In genomic region chr12:65999564-66000280, GRCh38 we compare ENCODE assay signal across 17 cellular contexts.
A peak's percentile ranks its signal among the peaks of the same experiment; 100 is the strongest.
DNase-seq lines count a peak whose midpoint lies in the region; ATAC-seq, FAIRE-seq and TF ChIP-seq lines count a peak whose summit lies in the region.
"Had no signal": no experiment of that assay in that cellular context is flagged by ENCODE, and none has a peak within 500 bp of the region (broad histone marks: within the 10 kb centered on the region; RNA-seq: fewer than 3 reads in every experiment).

No MANE protein-coding gene starts in this region.

- no peaks in the 10 kb centered on the region for H3K36me3 ChIP-seq in SK-N-SH (replicated peaks in 1 of 2; ENCODE audit: control insufficient read depth in 1 of 2, insufficient read depth in 2 of 2, low read length in 1 of 2)
- no peaks in the 10 kb centered on the region for H3K36me3 ChIP-seq in smooth muscle cell (ENCODE audit: low read depth)
- H3K36me3 ChIP-seq in small intestine (ENCODE audit: control insufficient read depth in 2 of 2, insufficient read depth in 2 of 2, low read length in 2 of 2) = no peaks in the 10 kb centered on the region
- no peaks in the 10 kb centered on the region for H3K36me3 ChIP-seq in tibial artery
- H3K36me3 ChIP-seq: ovary had no signal

- no peak for TF ChIP-seq RAD21 in SK-N-SH (IDR thresholded peaks at IDR 0.05; ENCODE audit: low read length)

- H3K27ac ChIP-seq in SK-N-SH (ENCODE audit: low read depth in 2 of 2, low read length in 1 of 2) (peak overlapping the region; percentile 43 to 83; a peak in 3 of 4 replicates), smooth muscle cell (ENCODE audit: low read depth) (peak overlapping the region; percentile 8), small intestine (ENCODE audit: low read depth in 1 of 2, low read length in 1 of 2) (no peak overlapping the region), tibial artery (no peak overlapping the region)
- H3K27ac ChIP-seq: C4-2B, ovary had no signal

- 13% methylated on average over 1 of the region's 1 CpG for WGBS in SK-N-SH (ENCODE audit: low lambda C conversion rate)
- 65% methylated on average over 1 of the region's 1 CpG for WGBS in smooth muscle cell (ENCODE audit: low lambda C conversion rate)
- 35 to 59% (median 46%) methylated on average over 1 of the region's 1 CpG for WGBS in small intestine, 3 donors

- POLR2A ChIA-PET in SK-N-SH (lab: Yijun Ruan, JAX) = no interaction called here

- no peaks in the 10 kb centered on the region for H3K9me3 ChIP-seq in SK-N-SH
- no peaks in the 10 kb centered on the region for H3K9me3 ChIP-seq in smooth muscle cell (replicated peaks; ENCODE audit: low read depth)
- no peaks in the 10 kb centered on the region for H3K9me3 ChIP-seq in small intestine (ENCODE audit: control insufficient read depth, low read depth)
- H3K9me3 ChIP-seq in tibial artery = no peaks in the 10 kb centered on the region
- H3K9me3 ChIP-seq: ovary had no signal

- DNase-seq in HCEC 1CT (peak; percentile 22), SK-N-SH (no peak), fibroblast of pulmonary artery (ENCODE audit: low read depth) (peak; percentile 49), smooth muscle cell (lab: John Stamatoyannopoulos, UW; ENCODE audit: unreplicated experiment) (no peak), small intestine (no peak), tibial artery (no peak)
- DNase-seq: anterior cingulate cortex, DMS79, immature natural killer cell, midbrain, NCI-H1048, NCI-H2171, ovary had no signal

- no peak for FAIRE-seq in small intestine (lab: Jason Lieb, UNC)
- FAIRE-seq: GM12892, HepG2 had no signal

- TF ChIP-seq CTCF in SK-N-SH (IDR thresholded peaks at IDR 0.05) (no peak), fibroblast of pulmonary artery (IDR thresholded peaks at IDR 0.05; ENCODE audit: low read length, missing control alignments) (no peak), smooth muscle cell (IDR thresholded peaks at IDR 0.05; ENCODE audit: borderline replicate concordance, insufficient read depth, poor library complexity, severe bottlenecking) (no peak), tibial artery (IDR thresholded peaks at IDR 0.05) (no peak)

- H3K9ac ChIP-seq in SK-N-SH (no peak overlapping the region), smooth muscle cell (ENCODE audit: low read depth) (no peak overlapping the region)

- peaks cover 17% of the 10 kb centered on the region for H3F3A ChIP-seq in SK-N-SH (replicated peaks; ENCODE audit: insufficient read depth)
- H3F3A ChIP-seq in smooth muscle cell (ENCODE audit: low read depth) = no peaks in the 10 kb centered on the region

- TF ChIP-seq EP300 in SK-N-SH (IDR thresholded peaks at IDR 0.05; ENCODE audit: borderline replicate concordance in 1 of 2, low read depth in 1 of 2, low read length in 1 of 2) = peak; percentile 25 to 86; a peak in 2 of 4 replicates

- no peak overlapping the region for H3K4me3 ChIP-seq in SK-N-SH (ENCODE audit: low read depth in 2 of 2, low read length in 1 of 2)
- H3K4me3 ChIP-seq in fibroblast of pulmonary artery (replicated peaks; ENCODE audit: low read depth, low read length) = no peak overlapping the region
- H3K4me3 ChIP-seq in smooth muscle cell = no peak overlapping the region
- no peak overlapping the region for H3K4me3 ChIP-seq in small intestine (ENCODE audit: low read depth in 1 of 2, low read length in 2 of 2)
- H3K4me3 ChIP-seq in tibial artery = no peak overlapping the region
- H3K4me3 ChIP-seq: ovary had no signal

- H3K4me1 ChIP-seq in SK-N-SH (ENCODE audit: control insufficient read depth in 1 of 2, insufficient read depth in 2 of 2, low read depth in 1 of 2, low read length in 1 of 2) (peaks cover 0 to 6% of the 10 kb centered on the region in 2 experiments; a peak in 2 of 4 replicates), smooth muscle cell (ENCODE audit: low read depth) (no peaks in the 10 kb centered on the region), small intestine (ENCODE audit: control insufficient read depth in 2 of 2, insufficient read depth in 1 of 2, low read depth in 1 of 2, low read length in 1 of 2) (no peaks in the 10 kb centered on the region), tibial artery (peaks cover 0 to 7% (median 0%) of the 10 kb centered on the region in 4 donors)

- H3K4me2 ChIP-seq in SK-N-SH (peak overlapping the region; percentile 52; the same call in 1 of the 2 replicates), smooth muscle cell (no peak overlapping the region)

- intact Hi-C loops in tibial artery (cut with DNase I; ENCODE audit: low total_unique reads) = no loop called here

- no peaks in the 10 kb centered on the region for H3K9me2 ChIP-seq in SK-N-SH

- no peaks in the 10 kb centered on the region for H3K27me3 ChIP-seq in SK-N-SH (ENCODE audit: insufficient read depth)
- H3K27me3 ChIP-seq in smooth muscle cell (ENCODE audit: low read depth) = no peaks in the 10 kb centered on the region
- H3K27me3 ChIP-seq in small intestine (ENCODE audit: control insufficient read depth in 2 of 2, insufficient read depth in 2 of 2, low read length in 2 of 2) = no peaks in the 10 kb centered on the region
- no peaks in the 10 kb centered on the region for H3K27me3 ChIP-seq in tibial artery
- H3K27me3 ChIP-seq: ovary had no signal

- H4K20me1 ChIP-seq in SK-N-SH (ENCODE audit: insufficient read depth) = no peaks in the 10 kb centered on the region
- H4K20me1 ChIP-seq in smooth muscle cell (ENCODE audit: low read depth) = no peaks in the 10 kb centered on the region

- H2AFZ ChIP-seq in SK-N-SH (ENCODE audit: low read depth) (no peak overlapping the region), smooth muscle cell (ENCODE audit: low read depth) (no peak overlapping the region)

- no peak for ATAC-seq in HG03196 (IDR thresholded peaks at IDR 0.05; ENCODE audit: unreplicated experiment)
- ATAC-seq: HepG2 had no signal

- CTCF ChIA-PET in SK-N-SH (lab: Yijun Ruan, JAX) = no interaction called here

- H3K79me2 ChIP-seq in SK-N-SH (ENCODE audit: insufficient read depth) = no peaks in the 10 kb centered on the region
- no peaks in the 10 kb centered on the region for H3K79me2 ChIP-seq in smooth muscle cell (ENCODE audit: low read depth)

TF ChIP-seq in SK-N-SH, 30 proteins besides CTCF, POLR2A, EP300 and RAD21 (continues in another document):
- TF ChIP-seq FOXJ3 (CRISPR knock-in tag; IDR thresholded peaks at IDR 0.05) (no peak), POLR2AphosphoS5 (IDR thresholded peaks at IDR 0.05; ENCODE audit: low read depth, low read length) (no peak), YY1 (IDR thresholded peaks at IDR 0.05; ENCODE audit: low read depth) (peak; percentile 71; the same call in 1 of the 2 replicates), ZBTB33 (IDR thresholded peaks at IDR 0.05; ENCODE audit: borderline replicate concordance, low read depth) (no peak), FOSL2 (IDR thresholded peaks at IDR 0.05; ENCODE audit: borderline replicate concordance, low read depth) (peak; percentile 55; the same call in 1 of the 2 replicates), REST (IDR thresholded peaks at IDR 0.05; ENCODE audit: low read depth, low read length) (peak; percentile 83), EZH2phosphoT487 (IDR thresholded peaks at IDR 0.05; ENCODE audit: borderline replicate concordance, low read depth) (no peak), USF1 (IDR thresholded peaks at IDR 0.05; ENCODE audit: borderline replicate concordance, low read depth) (no peak), RXRA (IDR thresholded peaks at IDR 0.05; ENCODE audit: borderline replicate concordance, low read depth) (peak; percentile 55; the same call in 1 of the 2 replicates), SMC3 (IDR thresholded peaks at IDR 0.05; ENCODE audit: low read depth, low read length) (no peak), JUND (IDR thresholded peaks at IDR 0.05) (peak; percentile 73)

Comparison
In these comparisons a context has a peak if more than half of its experiments do, and no peak if none do; other contexts are left out.
1. DNase-seq: peak in HCEC 1CT (single experiment) and fibroblast of pulmonary artery (single experiment); none in SK-N-SH (single experiment), smooth muscle cell (single experiment), small intestine (single experiment) and tibial artery (0 of 2).
2. H3K27ac ChIP-seq: peak in SK-N-SH (2 of 2) and smooth muscle cell (single experiment); none in small intestine (0 of 2) and tibial artery (0 of 2).